In genomic region chr11:47176328-47177228, GRCh38 we compare ENCODE assay signal across 8 cellular contexts.
DNase-seq lines count a peak whose midpoint lies in the region; ATAC-seq and TF ChIP-seq lines count a peak whose summit lies in the region.

Gene ARFGAP2, minus strand, starts transcription at chr11:47176879. Its CDS starts 26 bp downstream, at chr11:47176853.

- TF ChIP-seq EP300 in Ishikawa (IDR thresholded peaks at IDR 0.05; ENCODE audit: borderline replicate concordance): peak; percentile 16; the same call in 1 of the 2 replicates

- H3K36me3 ChIP-seq in mucosa of rectum (ENCODE audit: control insufficient read depth in 2 of 2, insufficient read depth in 2 of 2, low read length in 2 of 2): peaks cover 24 to 31% of the 10 kb centered on the region in 2 donors

- no peaks in the 10 kb centered on the region for H3K9me3 ChIP-seq in mucosa of rectum (ENCODE audit: control insufficient read depth in 2 of 2, low read length in 2 of 2)

- TF ChIP-seq RAD21 in Ishikawa (IDR thresholded peaks at IDR 0.05; ENCODE audit: low read depth): no peak

- H3K4me3 ChIP-seq in mucosa of rectum (ENCODE audit: low read length in 2 of 2): peak within 1 kb of the TSS; percentile 89 to 97

- peak within 1 kb of the TSS; percentile 85 for H3K27ac ChIP-seq in epithelial cell of prostate
- H3K27ac ChIP-seq in mucosa of rectum (ENCODE audit: low read depth in 2 of 2, low read length in 2 of 2): peak within 1 kb of the TSS; percentile 98 to 99

- peak; percentile 97 for DNase-seq in DMS53 (lab: John Stamatoyannopoulos, UW)
- DNase-seq in OCI-M2 (lab: John Stamatoyannopoulos, UW; ENCODE audit: unreplicated experiment): peak; percentile 53
- DNase-seq in activated T-cell treated with anti-CD3 and anti-CD28 coated beads for 48 hours (ENCODE audit: low read depth): peak; percentile 97
- DNase-seq in epithelial cell of prostate (ENCODE audit: low read depth, low spot score): peak; percentile 83
- DNase-seq in stimulated activated CD8-positive, alpha-beta memory T cell treated with anti-CD3 and anti-CD28 coated beads, Interleukin-4, amount 100 ng/mL, for 4 hours (ENCODE audit: low read depth in 2 of 2, low spot score in 1 of 2): peak; percentile 83 to 92

- no peaks in the 10 kb centered on the region for H3K27me3 ChIP-seq in mucosa of rectum (ENCODE audit: control insufficient read depth in 2 of 2, insufficient read depth in 2 of 2, low read length in 2 of 2)

- H3K9ac ChIP-seq in mucosa of rectum (ENCODE audit: low read depth in 1 of 2, low read length in 2 of 2): peak within 1 kb of the TSS; percentile 95 to 98

- peak; percentile 87 for ATAC-seq in GM21619 (IDR thresholded peaks at IDR 0.05; ENCODE audit: unreplicated experiment)

- peaks cover 17 to 23% of the 10 kb centered on the region in 2 donors for H3K4me1 ChIP-seq in mucosa of rectum (ENCODE audit: control insufficient read depth in 2 of 2, insufficient read depth in 2 of 2, low read length in 2 of 2)

TF ChIP-seq in Ishikawa, 13 proteins besides CTCF, POLR2A, EP300 and RAD21:
- TF ChIP-seq, protein P1, sequence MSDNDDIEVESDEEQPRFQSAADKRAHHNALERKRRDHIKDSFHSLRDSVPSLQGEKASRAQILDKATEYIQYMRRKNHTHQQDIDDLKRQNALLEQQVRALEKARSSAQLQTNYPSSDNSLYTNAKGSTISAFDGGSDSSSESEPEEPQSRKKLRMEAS (IDR thresholded peaks at IDR 0.05): peak; percentile 12
- no peak for TF ChIP-seq NFIC (IDR thresholded peaks at IDR 0.05)
- TF ChIP-seq YY1 (IDR thresholded peaks at IDR 0.05; ENCODE audit: low read depth): peak; percentile 96
- peak; percentile 48; the same call in 1 of the 2 replicates for TF ChIP-seq CREB1 (IDR thresholded peaks at IDR 0.05; ENCODE audit: low read depth)
- TF ChIP-seq ZBTB7A (IDR thresholded peaks at IDR 0.05; ENCODE audit: low read depth): peak; percentile 97
- TF ChIP-seq TEAD4 (IDR thresholded peaks at IDR 0.05): no peak; the same call in 1 of the 2 replicates
- peak; percentile 23; the same call in 1 of the 2 replicates for TF ChIP-seq FOXM1 (IDR thresholded peaks at IDR 0.05; ENCODE audit: borderline replicate concordance, low read depth)
- peak; percentile 54; the same call in 1 of the 2 replicates for TF ChIP-seq EGR1 (IDR thresholded peaks at IDR 0.05)
- peak; percentile 95 for TF ChIP-seq TAF1 (IDR thresholded peaks at IDR 0.05; ENCODE audit: low read depth)
- peak; percentile 64 for TF ChIP-seq TCF12 (IDR thresholded peaks at IDR 0.05; ENCODE audit: low read depth)
- no peak for TF ChIP-seq REST (IDR thresholded peaks at IDR 0.05; ENCODE audit: low read depth)

Comparison
In these comparisons a context has a peak if more than half of its experiments do, and no peak if none do; other contexts are left out.
1. Peak in every context shown above with its lines: DNase-seq, ATAC-seq, H3K4me3 ChIP-seq and H3K27ac ChIP-seq.